Comparison of ENCODE assay signal across 8 cellular contexts in genomic region chr1:33256335-33256700, GRCh38. TPM values are rescaled to one million over a fixed set of nuclear protein-coding genes. Genes with fewer than 3 reads are reported as not detected.
A peak's percentile ranks its signal among the peaks of the same experiment; 100 is the strongest.
DNase-seq lines count a peak whose midpoint lies in the region; ATAC-seq and TF ChIP-seq lines count a peak whose summit lies in the region.

A gene with protein sequence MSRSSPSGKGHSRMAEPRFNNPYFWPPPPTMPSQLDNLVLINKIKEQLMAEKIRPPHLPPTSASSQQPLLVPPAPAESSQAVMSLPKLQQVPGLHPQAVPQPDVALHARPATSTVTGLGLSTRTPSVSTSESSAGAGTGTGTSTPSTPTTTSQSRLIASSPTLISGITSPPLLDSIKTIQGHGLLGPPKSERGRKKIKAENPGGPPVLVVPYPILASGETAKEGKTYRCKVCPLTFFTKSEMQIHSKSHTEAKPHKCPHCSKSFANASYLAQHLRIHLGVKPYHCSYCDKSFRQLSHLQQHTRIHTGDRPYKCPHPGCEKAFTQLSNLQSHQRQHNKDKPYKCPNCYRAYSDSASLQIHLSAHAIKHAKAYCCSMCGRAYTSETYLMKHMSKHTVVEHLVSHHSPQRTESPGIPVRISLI (plus strand): TSS chr1:33256492. CDS start chr1:33270575, 14,083 bp downstream.

- no peaks in the 10 kb centered on the region for H3K27me3 ChIP-seq in Caco-2 (replicated peaks; ENCODE audit: control insufficient read depth, insufficient read depth, low read length)

- peak within 1 kb of the TSS; percentile 79 for H3K4me3 Mint-ChIP-seq in Caco-2 (ENCODE audit: unreplicated experiment)
- H3K4me3 Mint-ChIP-seq in dendritic cell treated with granulocyte-macrophage colony-stimulating factor and Interleukin-4, amounts not matched to agents 40 ng/mL and 50 ng/mL, for 4 days, result peak within 1 kb of the TSS; percentile 98

- H3K4me1 ChIP-seq in Caco-2, result peaks cover 23% of the 10 kb centered on the region

- CTCF ChIA-PET in Caco-2 (lab: Charles Lee), result no interaction called here

- H3K4me1 Mint-ChIP-seq in Caco-2 (ENCODE audit: low read depth, unreplicated experiment), result peaks cover 16% of the 10 kb centered on the region
- H3K4me1 Mint-ChIP-seq in dendritic cell treated with granulocyte-macrophage colony-stimulating factor and Interleukin-4, amounts not matched to agents 40 ng/mL and 50 ng/mL, for 4 days (ENCODE audit: low read depth), result peaks cover 42% of the 10 kb centered on the region

- peak within 1 kb of the TSS; percentile 47 for H3K4me3 ChIP-seq in Caco-2 (ENCODE audit: low read depth, low read length)

- intact Hi-C loops in Caco-2 (cut with micrococcal nuclease; ENCODE audit: unreplicated experiment), result no loop called here
- intact Hi-C loops in dendritic cell treated with granulocyte-macrophage colony-stimulating factor and Interleukin-4, amounts not matched to agents 40 ng/mL and 50 ng/mL, for 4 days (cut with micrococcal nuclease), result no loop called here

- BruUV-seq in Caco-2 (replicated peaks; lab: Mats Ljungman, UMichigan), result no TSS peak

- H3K9me3 ChIP-seq in Caco-2, result no peaks in the 10 kb centered on the region

- DNase-seq in Caco-2 (peak in 1 of 2 experiments; percentile 73), NCI-H2227 (lab: John Stamatoyannopoulos, UW; ENCODE audit: unreplicated experiment) (peak; percentile 85), left kidney (ENCODE audit: low read depth, low spot score) (peak; percentile 87)
- DNase-seq in activated CD4-positive, alpha-beta T cell treated with anti-CD3 and anti-CD28 coated beads, Interleukin-2, amount 50 U/mL, for 24 hours (ENCODE audit: low read depth in 1 of 2, low spot score in 1 of 2), result peak; percentile 41 to 45
- DNase-seq in stimulated activated CD4-positive, alpha-beta T cell treated with anti-CD3 and anti-CD28 coated beads, Interleukin-1b, Interleukin-23, amount 100 ng/mL, for 48 hours, result peak; percentile 74

- ATAC-seq in GM21737 (IDR thresholded peaks at IDR 0.05; ENCODE audit: unreplicated experiment), result peak; percentile 84
- no peak for ATAC-seq in GM21447 (IDR thresholded peaks at IDR 0.05; ENCODE audit: unreplicated experiment)

- no peaks in the 10 kb centered on the region for H3K9me3 Mint-ChIP-seq in Caco-2 (ENCODE audit: unreplicated experiment)
- H3K9me3 Mint-ChIP-seq in dendritic cell treated with granulocyte-macrophage colony-stimulating factor and Interleukin-4, amounts not matched to agents 40 ng/mL and 50 ng/mL, for 4 days, result peaks cover 8% of the 10 kb centered on the region

- peaks cover 12% of the 10 kb centered on the region for H3K36me3 Mint-ChIP-seq in Caco-2 (ENCODE audit: insufficient read depth, unreplicated experiment)
- H3K36me3 Mint-ChIP-seq in dendritic cell treated with granulocyte-macrophage colony-stimulating factor and Interleukin-4, amounts not matched to agents 40 ng/mL and 50 ng/mL, for 4 days (ENCODE audit: low read depth), result peaks cover 23% of the 10 kb centered on the region

- POLR2A ChIA-PET in Caco-2 (lab: Charles Lee), result no interaction called here

- peak within 1 kb of the TSS; percentile 93 for H3K27ac Mint-ChIP-seq in Caco-2 (ENCODE audit: unreplicated experiment)
- peak within 1 kb of the TSS; percentile 100 for H3K27ac Mint-ChIP-seq in dendritic cell treated with granulocyte-macrophage colony-stimulating factor and Interleukin-4, amounts not matched to agents 40 ng/mL and 50 ng/mL, for 4 days

- no peaks in the 10 kb centered on the region for H3K27me3 Mint-ChIP-seq in Caco-2 (ENCODE audit: insufficient read depth, unreplicated experiment)
- peaks cover 14% of the 10 kb centered on the region for H3K27me3 Mint-ChIP-seq in dendritic cell treated with granulocyte-macrophage colony-stimulating factor and Interleukin-4, amounts not matched to agents 40 ng/mL and 50 ng/mL, for 4 days

- H3K36me3 ChIP-seq in Caco-2 (ENCODE audit: control insufficient read depth, insufficient read depth, low read length), result no peaks in the 10 kb centered on the region

- no peak for TF ChIP-seq CTCF in Caco-2 (IDR thresholded peaks at IDR 0.05; ENCODE audit: insufficient read depth in 1 of 2, low read depth in 1 of 2, low read length in 1 of 2, severe bottlenecking in 1 of 2, unreplicated experiment in 1 of 2)

RNA-seq across cellular contexts. Expression of the gene that starts here (rescaled TPM):
- total RNA-seq in Caco-2 (2022), result 23.2 and 26.9 TPM in 2 replicates
